Comparison of ENCODE assay signal across 1 cellular context in genomic region chr5:148398698-148399121, GRCh38.
TF ChIP-seq lines count a peak whose summit lies in the region.

No MANE protein-coding gene starts in this region.

TF ChIP-seq in SK-N-SH, 30 proteins besides CTCF, POLR2A, EP300 and RAD21 (continued from another document):
- TF ChIP-seq IRF3 (IDR thresholded peaks at IDR 0.05; ENCODE audit: low read depth, low read length) (no peak), FOXJ3 (CRISPR knock-in tag; IDR thresholded peaks at IDR 0.05) (no peak), ELF1 (IDR thresholded peaks at IDR 0.05) (no peak), FOSL2 (IDR thresholded peaks at IDR 0.05; ENCODE audit: borderline replicate concordance, low read depth) (no peak), NFIC (IDR thresholded peaks at IDR 0.05; ENCODE audit: borderline replicate concordance) (no peak)
